In the genomic region with DNA sequence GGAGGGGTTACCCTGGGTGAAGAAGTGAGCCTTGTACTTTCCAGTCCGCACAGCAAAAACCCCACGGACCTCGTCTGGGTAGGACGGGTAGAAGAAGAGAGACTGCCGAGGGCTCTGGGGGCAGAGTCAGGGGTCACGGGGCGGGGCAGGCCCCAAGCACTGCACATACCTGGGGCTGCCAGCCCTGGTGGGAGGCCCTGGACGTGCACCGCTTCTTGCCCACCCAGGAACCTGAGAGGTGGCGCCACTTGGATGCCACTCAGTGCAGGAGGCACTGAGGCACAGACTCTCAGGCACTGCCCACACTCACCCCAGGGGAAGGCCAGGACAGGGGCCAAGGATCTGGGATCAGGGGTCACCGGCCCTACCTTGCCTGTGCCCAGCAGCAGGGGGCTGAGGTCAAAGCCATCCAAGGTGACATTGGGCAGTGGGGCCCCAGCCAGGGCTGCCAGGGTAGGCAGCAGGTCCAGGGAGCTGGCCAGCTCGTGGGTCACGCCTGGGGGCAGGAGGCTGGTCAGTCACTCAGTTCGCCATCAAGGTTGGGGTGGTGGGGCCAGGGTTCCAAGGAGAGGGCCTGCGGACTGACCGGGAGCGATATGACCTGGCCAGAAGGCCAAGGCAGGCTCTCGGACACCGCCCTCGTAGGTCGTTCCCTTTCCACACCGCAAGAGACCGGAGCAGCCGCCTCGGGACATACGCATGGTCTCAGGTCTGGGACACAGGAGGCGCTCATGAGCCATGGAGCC, we compare ENCODE assay signal across 20 cellular contexts. TPM values are rescaled to one million over a fixed set of nuclear protein-coding genes. Genes with fewer than 3 reads are reported as not detected.
DNase-seq lines count a peak whose midpoint lies in the region; ATAC-seq, FAIRE-seq and TF ChIP-seq lines count a peak whose summit lies in the region.
"Had no signal": no experiment of that assay in that cellular context is flagged by ENCODE, and none has a peak within 500 bp of the region (broad histone marks: within the 10 kb centered on the region; RNA-seq: fewer than 3 reads in every experiment).

No MANE protein-coding gene starts in this region.

- no peak for DNase-seq in GM10266 (ENCODE audit: extremely low spot score)
- peak; percentile 73 for DNase-seq in H9
- DNase-seq in K562 (ENCODE audit: extremely low read depth in 1 of 4, low spot score in 3 of 4) = no peak
- DNase-seq in neural crest cell (ENCODE audit: low read depth, low spot score) = no peak
- no peak for DNase-seq in SW480 (ENCODE audit: low spot score)
- no peak for DNase-seq in SKM-1 treated with dmso at 0.1 percent for 144 hours (lab: John Stamatoyannopoulos, UW; ENCODE audit: unreplicated experiment)
- no peak for DNase-seq in hepatocyte (ENCODE audit: low spot score)
- DNase-seq: BE2C, caudate nucleus, immature natural killer cell, Karpas-422, NCI-H1694 treated with DMSO at 0.1 percent for 48 hours, NCI-H524 had no signal

- CTCF ChIA-PET in K562 (lab: Yijun Ruan, JAX; ENCODE audit: low intra/inter-chr PET ratio) = no interaction called here

- H3K14ac ChIP-seq in H9 (ENCODE audit: insufficient read depth, low read length) = no peak overlapping the region

- no peak overlapping the region for H2BK5ac ChIP-seq in H9 (ENCODE audit: insufficient read length, low read length)

- H2BK20ac ChIP-seq in H9 (ENCODE audit: low read depth, low read length, poor library complexity, severe bottlenecking) = no peak overlapping the region

- H2BK15ac ChIP-seq in H9 (ENCODE audit: low read depth, low read length) = no peak overlapping the region

- POLR2A ChIA-PET in K562 (lab: Yijun Ruan, JAX) = interaction anchor here (0.7 to 1.1 kb wide), 2 partner anchors 11 to 56 kb away, joined by 3 to 5 read pairs; no protein-coding TSS in a partner anchor

- H3K36me3 ChIP-seq in K562 (ENCODE audit: control insufficient read depth, insufficient read depth, low read length) (no peaks in the 10 kb centered on the region), hepatocyte (replicated peaks; ENCODE audit: insufficient read depth, low read depth) (no peaks in the 10 kb centered on the region)
- H3K36me3 ChIP-seq: BE2C had no signal

- H3K23me2 ChIP-seq in H9 (ENCODE audit: insufficient read length, low read depth, low read length, poor library complexity, severe bottlenecking) = peaks cover 18% of the 10 kb centered on the region

- no peak for ATAC-seq in K562
- ATAC-seq in GM21528 (IDR thresholded peaks at IDR 0.05; ENCODE audit: low FRiP score, unreplicated experiment) = no peak
- ATAC-seq: gastroesophageal sphincter had no signal

- no peaks in the 10 kb centered on the region for H3K9me2 ChIP-seq in hepatocyte (replicated peaks; ENCODE audit: insufficient read depth)

- no peak overlapping the region for H4K5ac ChIP-seq in H9 (ENCODE audit: insufficient read length, low read depth, low read length)

- H3T11ph ChIP-seq in H9 (ENCODE audit: low read length) = no peak overlapping the region

- FAIRE-seq in K562 (lab: Jason Lieb, UNC) = no peak
- FAIRE-seq: endometrium, RCC 7860 had no signal

- H3K27me3 Mint-ChIP-seq in H9 (ENCODE audit: low read depth) (peaks cover 32% of the 10 kb centered on the region), neural crest cell (ENCODE audit: low read depth) (peaks cover 21% of the 10 kb centered on the region)
- H3K27me3 Mint-ChIP-seq: stimulated activated naive CD8-positive, alpha-beta T cell treated with anti-CD3 and anti-CD28 coated beads, Interleukin-15, Interleukin-2, amounts not matched to agents 100 ng/mL and 50 ng/mL, for 24 hours had no signal

- peaks cover 21 to 28% of the 10 kb centered on the region in 2 experiments for H3K4me1 Mint-ChIP-seq in H9
- peaks cover 30% of the 10 kb centered on the region for H3K4me1 Mint-ChIP-seq in neural crest cell

- peaks cover 7% of the 10 kb centered on the region; the same call in 1 of the 2 replicates for H3K27me3 ChIP-seq in H9 (ENCODE audit: insufficient read depth, low read length)
- no peaks in the 10 kb centered on the region for H3K27me3 ChIP-seq in K562 (ENCODE audit: control insufficient read depth in 2 of 2, insufficient read depth in 2 of 2, low read length in 2 of 2)
- H3K27me3 ChIP-seq in hepatocyte = no peaks in the 10 kb centered on the region

- intact Hi-C loops in K562 (cut with micrococcal nuclease) = no loop called here

- H3K79me2 ChIP-seq in H9 (ENCODE audit: insufficient read depth, low read length) (no peaks in the 10 kb centered on the region), K562 (ENCODE audit: control insufficient read depth, insufficient read depth, low read length) (no peaks in the 10 kb centered on the region; the same call in 2 of the 3 replicates), hepatocyte (no peaks in the 10 kb centered on the region)

- H3K9me3 Mint-ChIP-seq in H9 = no peaks in the 10 kb centered on the region
- no peaks in the 10 kb centered on the region for H3K9me3 Mint-ChIP-seq in neural crest cell
- H3K9me3 Mint-ChIP-seq: immature natural killer cell; mesothelial cell of epicardium; stimulated activated naive CD8-positive, alpha-beta T cell treated with anti-CD3 and anti-CD28 coated beads, Interleukin-15, Interleukin-2, amounts not matched to agents 100 ng/mL and 50 ng/mL, for 24 hours had no signal

- no peak overlapping the region for H3K4ac ChIP-seq in H9 (ENCODE audit: low read depth, low read length)

- no peaks in the 10 kb centered on the region for H3K9me3 ChIP-seq in H9 (ENCODE audit: control insufficient read depth, low read depth, low read length)
- H3K9me3 ChIP-seq in K562 (replicated peaks; ENCODE audit: control insufficient read depth, insufficient read depth, low read depth, low read length) = no peaks in the 10 kb centered on the region
- no peaks in the 10 kb centered on the region for H3K9me3 ChIP-seq in hepatocyte (ENCODE audit: low read depth)
- H3K9me3 ChIP-seq: BE2C, gastroesophageal sphincter had no signal

- H2BK120ac ChIP-seq in H9 (ENCODE audit: low read depth, low read length, poor library complexity, severe bottlenecking) = no peak overlapping the region

- H3K4me3 Mint-ChIP-seq in H9 = no peak overlapping the region; a peak in 2 of 5 replicates
- peak overlapping the region; percentile 74 for H3K4me3 Mint-ChIP-seq in neural crest cell

- peaks cover 2% of the 10 kb centered on the region for H4K20me1 ChIP-seq in H9 (ENCODE audit: control insufficient read depth, insufficient read depth, insufficient read length)
- H4K20me1 ChIP-seq in K562 (replicated peaks; ENCODE audit: control insufficient read depth, insufficient read depth, low read length) = no peaks in the 10 kb centered on the region
- no peaks in the 10 kb centered on the region for H4K20me1 ChIP-seq in hepatocyte (ENCODE audit: insufficient read depth, poor library complexity, severe bottlenecking)

- H2BK12ac ChIP-seq in H9 (ENCODE audit: insufficient read length, low read depth, low read length) = no peak overlapping the region

- H3K27ac ChIP-seq in H9 (ENCODE audit: insufficient read length, low read depth, low read length) = no peak overlapping the region
- no peak overlapping the region for H3K27ac ChIP-seq in K562 (ENCODE audit: extremely low read depth, low read depth, low read length)
- H3K27ac ChIP-seq in hepatocyte = no peak overlapping the region
- H3K27ac ChIP-seq: gastroesophageal sphincter had no signal

- no peak overlapping the region for H3K56ac ChIP-seq in H9 (ENCODE audit: insufficient read length, low read depth, low read length)

- H2AK5ac ChIP-seq in H9 (ENCODE audit: insufficient read length, low read length) = no peak overlapping the region

- no peak overlapping the region for H4K91ac ChIP-seq in H9 (ENCODE audit: insufficient read length, low read depth, low read length)

- H3K18ac ChIP-seq in H9 (ENCODE audit: insufficient read length, low read depth, low read length) = no peak overlapping the region

- TF ChIP-seq RAD21 in K562 (CRISPR knock-in tag; conservative IDR thresholded peaks at IDR 0.05 in 1 of 2, IDR thresholded peaks at IDR 0.05 in 1 of 2) = no peak

- H3K9me1 ChIP-seq in K562 (ENCODE audit: control insufficient read depth, insufficient read depth, low read length) = no peaks in the 10 kb centered on the region

- no peak overlapping the region for H3K4me2 ChIP-seq in H9 (ENCODE audit: insufficient read depth, insufficient read length, low read length)
- no peak overlapping the region for H3K4me2 ChIP-seq in K562 (ENCODE audit: insufficient read depth, low read length)
- no peak overlapping the region for H3K4me2 ChIP-seq in hepatocyte

- H3K27ac Mint-ChIP-seq in H9 (no peak overlapping the region), neural crest cell (ENCODE audit: unreplicated experiment) (no peak overlapping the region)
- H3K27ac Mint-ChIP-seq: mesothelial cell of epicardium had no signal

- H3K9ac ChIP-seq in H9 (ENCODE audit: extremely low read depth, insufficient read length, low read length) (no peak overlapping the region), K562 (ENCODE audit: insufficient read depth in 1 of 2, low read depth in 2 of 2, low read length in 2 of 2) (no peak overlapping the region)

- no peak for TF ChIP-seq EP300 in K562 (IDR thresholded peaks at IDR 0.05; ENCODE audit: low read length)

- no CpG with 5 or more reads among the region's 27 CpGs for WGBS in H9 (ENCODE audit: extremely low coverage, insufficient read length, low lambda C conversion rate)
- WGBS in K562 (ENCODE audit: insufficient coverage, low coverage, missing lambda C conversion rate) = 88% methylated on average over 11 of the region's 27 CpGs
- 94% methylated on average over 23 of the region's 27 CpGs for WGBS in hepatocyte (ENCODE audit: low lambda C conversion rate, missing lambda C conversion rate)

- no peak overlapping the region for H3K23ac ChIP-seq in H9 (ENCODE audit: insufficient read length, low read depth, low read length)

- TF ChIP-seq POLR2A in K562 (conservative IDR thresholded peaks at IDR 0.05) = no peak

- TF ChIP-seq CTCF in GM10266 (IDR thresholded peaks at IDR 0.05; ENCODE audit: control insufficient read depth, insufficient read depth, low read depth, missing control alignments) = peak; percentile 23
- peak; percentile 71 for TF ChIP-seq CTCF in H9 (conservative IDR thresholded peaks at IDR 0.05)
- peak; percentile 21 to 31 (median 23); a peak in 3 of 6 replicates for TF ChIP-seq CTCF in K562 (IDR thresholded peaks at IDR 0.05 in 2 of 3, conservative IDR thresholded peaks at IDR 0.05 in 1 of 3; ENCODE audit: insufficient read depth in 2 of 3, low read depth in 1 of 3, low read length in 3 of 3)
- TF ChIP-seq CTCF in neural crest cell (conservative IDR thresholded peaks at IDR 0.05) = no peak
- no peak for TF ChIP-seq CTCF in hepatocyte (IDR thresholded peaks at IDR 0.05; ENCODE audit: poor library complexity)

- no TSS peak for BruUV-seq in K562 (replicated peaks; lab: Mats Ljungman, UMichigan)

- H3K4me3 ChIP-seq in K562 (no peak overlapping the region), hepatocyte (no peak overlapping the region)
- H3K4me3 ChIP-seq: gastroesophageal sphincter had no signal

- peaks cover 0 to 3% (median 0%) of the 10 kb centered on the region in 3 experiments; a peak in 2 of 7 replicates for H3K36me3 Mint-ChIP-seq in H9 (ENCODE audit: insufficient read depth in 1 of 3, low read depth in 3 of 3)
- no peaks in the 10 kb centered on the region for H3K36me3 Mint-ChIP-seq in neural crest cell (ENCODE audit: low read depth)
- H3K36me3 Mint-ChIP-seq: immature natural killer cell, mesothelial cell of epicardium had no signal

- H3K4me1 ChIP-seq in H9 (ENCODE audit: insufficient read depth, low read length) (peaks cover 13% of the 10 kb centered on the region), K562 (replicated peaks in 1 of 2; ENCODE audit: control insufficient read depth in 2 of 2, insufficient read depth in 2 of 2, low read length in 2 of 2) (peaks cover 13 to 43% of the 10 kb centered on the region in 2 experiments; a peak in 4 of 5 replicates), hepatocyte (ENCODE audit: insufficient read depth) (peaks cover 7% of the 10 kb centered on the region)
- H3K4me1 ChIP-seq: BE2C had no signal

- in situ Hi-C loops in K562 (cut with MboI) = no loop called here

- no peak overlapping the region for H4K8ac ChIP-seq in H9 (replicated peaks; ENCODE audit: insufficient read length, low read depth, low read length)

- no peaks in the 10 kb centered on the region for H3K79me1 ChIP-seq in H9 (ENCODE audit: insufficient read depth, low read depth, low read length, poor library complexity, severe bottlenecking)

- no peak overlapping the region for H2AFZ ChIP-seq in H9 (ENCODE audit: low read length)
- no peak overlapping the region for H2AFZ ChIP-seq in K562 (ENCODE audit: low read depth, low read length)
- no peak overlapping the region for H2AFZ ChIP-seq in hepatocyte

RNA-seq across cellular contexts. Expression of a gene that starts 2.2 kb away (rescaled TPM):
- total RNA-seq in H9 (2021) (10.3 and 11.0 TPM in 2 replicates), K562 (2014; rRNA removed) (3.6 and 6.0 TPM in 2 replicates), K562 (2014; rRNA removed; fragmentation: Illumina TruSeq; extraction: Trizol) (0.29 and 0.73 TPM in 2 replicates), K562 (2015; rRNA removed; fragmentation: Illumina TruSeq; extraction: Trizol) (2.3 and 2.5 TPM in 2 replicates), K562 (2021) (10.9 TPM in 2 replicates), neural crest cell (14.6 and 16.1 TPM in 2 replicates), hepatocyte (26.2 and 31.3 TPM in 2 replicates)
- total RNA-seq in K562 (2011; cell fraction: chromatin; rRNA removed; ENCODE audit: low replicate concordance) = 8.9 and 28.8 TPM in 2 replicates
- total RNA-seq in K562 (2011; cell fraction: nucleolus; rRNA removed) = 26.2 and 28.3 TPM in 2 replicates
- 10.3 and 15.7 TPM in 2 replicates for total RNA-seq in K562 (2011; cell fraction: nucleoplasm; rRNA removed)
- polyA plus RNA-seq in K562 (2011; rRNA removed) (1.2 and 3.9 TPM in 2 replicates), K562 (2014; fragmentation: Illumina TruSeq; extraction: Trizol) (1.2 and 5.2 TPM in 2 replicates), K562 (2014; fragmentation: Nextera tagmentation; extraction: Ambion mirVana) (under 1 TPM in 1 of 2 experiments, not detected in 1; 0.32 TPM), K562 (2014; rRNA removed) (9.2 and 10.2 TPM in 2 replicates), hepatocyte (20.6 and 29.2 TPM in 2 replicates)
- 1.6 and 3.9 TPM in 2 replicates for polyA plus RNA-seq in K562 (2011; cell fraction: cytosol; rRNA removed)
- 22.0 and 41.4 TPM in 2 replicates for polyA plus RNA-seq in K562 (2011; cell fraction: nucleus; rRNA removed)
- polyA plus RNA-seq in K562 (2012) = 6.9 and 25.3 TPM in 2 replicates
- 0.30 and 0.49 TPM in 2 replicates for polyA minus RNA-seq in K562 (2011; rRNA and poly(A)+ RNA removed)
- polyA minus RNA-seq in K562 (2011; cell fraction: cytosol; rRNA and poly(A)+ RNA removed) = 0.82 and 1.5 TPM in 2 replicates
- polyA minus RNA-seq in K562 (2011; cell fraction: nucleus; rRNA and poly(A)+ RNA removed) = 5.1 and 5.7 TPM in 2 replicates

RNA-seq across cellular contexts. Expression of a gene that starts 25.1 kb away (rescaled TPM):
- total RNA-seq in H9 (2021) (5.7 and 5.9 TPM in 2 replicates), K562 (2014; rRNA removed) (0.18 and 0.45 TPM in 2 replicates), K562 (2014; rRNA removed; fragmentation: Illumina TruSeq; extraction: Trizol) (0.04 TPM in 1 of 2 replicates, not detected in the other), K562 (2015; rRNA removed; fragmentation: Illumina TruSeq; extraction: Trizol) (0.04 and 0.07 TPM in 2 replicates), K562 (2021) (0.29 and 0.47 TPM in 2 replicates), neural crest cell (30.4 and 31.8 TPM in 2 replicates), hepatocyte (1.0 and 1.6 TPM in 2 replicates)
- total RNA-seq in K562 (2011; cell fraction: chromatin; rRNA removed; ENCODE audit: low replicate concordance) = 0.12 TPM in 1 of 2 replicates, not detected in the other
- 0.13 and 0.17 TPM in 2 replicates for total RNA-seq in K562 (2011; cell fraction: nucleolus; rRNA removed)
- total RNA-seq in K562 (2011; cell fraction: nucleoplasm; rRNA removed) = 0.07 and 0.23 TPM in 2 replicates
- polyA plus RNA-seq in K562 (2011; rRNA removed) (0.01 and 0.07 TPM in 2 replicates), K562 (2014; fragmentation: Illumina TruSeq; extraction: Trizol) (0.03 and 0.17 TPM in 2 replicates), K562 (2014; fragmentation: Nextera tagmentation; extraction: Ambion mirVana) (not detected), K562 (2014; rRNA removed) (0.12 and 0.18 TPM in 2 replicates), hepatocyte (3.8 and 4.0 TPM in 2 replicates)
- 0.07 and 0.18 TPM in 2 replicates for polyA plus RNA-seq in K562 (2011; cell fraction: cytosol; rRNA removed)
- 0.13 and 0.14 TPM in 2 replicates for polyA plus RNA-seq in K562 (2011; cell fraction: nucleus; rRNA removed)
- polyA plus RNA-seq in K562 (2012) = 0.17 and 0.36 TPM in 2 replicates
- not detected in 2 replicates for polyA minus RNA-seq in K562 (2011; rRNA and poly(A)+ RNA removed)
- polyA minus RNA-seq in K562 (2011; cell fraction: cytosol; rRNA and poly(A)+ RNA removed) = 0.36 TPM in 1 of 2 replicates, not detected in the other
- under 0.01 TPM in 1 of 2 replicates, not detected in the other for polyA minus RNA-seq in K562 (2011; cell fraction: nucleus; rRNA and poly(A)+ RNA removed)
- polyA plus RNA-seq: immature natural killer cell had no signal

RNA-seq across cellular contexts. Expression of a gene that starts 43.1 kb away (rescaled TPM):
- 64.1 and 64.9 TPM in 2 replicates for total RNA-seq in H9 (2021)
- 48.4 and 97.8 TPM in 2 replicates for total RNA-seq in K562 (2011; cell fraction: chromatin; rRNA removed; ENCODE audit: low replicate concordance)
- total RNA-seq in K562 (2011; cell fraction: nucleolus; rRNA removed) = 53.4 and 65.4 TPM in 2 replicates
- total RNA-seq in K562 (2011; cell fraction: nucleoplasm; rRNA removed) = 51.6 and 55.9 TPM in 2 replicates
- 11.0 and 14.5 TPM in 2 replicates for total RNA-seq in K562 (2014; rRNA removed)
- 7.7 and 10.3 TPM in 2 replicates for total RNA-seq in K562 (2014; rRNA removed; fragmentation: Illumina TruSeq; extraction: Trizol)
- total RNA-seq in K562 (2015; rRNA removed; fragmentation: Illumina TruSeq; extraction: Trizol) = 8.9 and 9.8 TPM in 2 replicates
- 15.2 and 15.9 TPM in 2 replicates for total RNA-seq in K562 (2021)
- polyA plus RNA-seq in K562 (2011; rRNA removed) = 16.3 and 24.8 TPM in 2 replicates
- 9.9 and 12.5 TPM in 2 replicates for polyA plus RNA-seq in K562 (2011; cell fraction: cytosol; rRNA removed)
- 89.3 and 120 TPM in 2 replicates for polyA plus RNA-seq in K562 (2011; cell fraction: nucleus; rRNA removed)
- 10.9 and 32.8 TPM in 2 replicates for polyA plus RNA-seq in K562 (2012)
- polyA plus RNA-seq in K562 (2014; fragmentation: Illumina TruSeq; extraction: Trizol) = 14.4 and 16.2 TPM in 2 replicates
- 1 to 10 TPM; 2.7 to 5.3 TPM for polyA plus RNA-seq in K562 (2014; fragmentation: Nextera tagmentation; extraction: Ambion mirVana)
- 19.0 and 31.0 TPM in 2 replicates for polyA plus RNA-seq in K562 (2014; rRNA removed)
- 3.2 and 3.7 TPM in 2 replicates for polyA minus RNA-seq in K562 (2011; rRNA and poly(A)+ RNA removed)
- polyA minus RNA-seq in K562 (2011; cell fraction: cytosol; rRNA and poly(A)+ RNA removed) = 1.8 and 4.8 TPM in 2 replicates
- polyA minus RNA-seq in K562 (2011; cell fraction: nucleus; rRNA and poly(A)+ RNA removed) = 11.0 and 14.1 TPM in 2 replicates
- total RNA-seq in neural crest cell = 88.1 and 91.3 TPM in 2 replicates
- 54.9 and 57.4 TPM in 2 replicates for total RNA-seq in hepatocyte
- polyA plus RNA-seq in hepatocyte = 89.7 and 125 TPM in 2 replicates

RNA-seq across cellular contexts. Expression of a gene that starts 46.9 kb away (rescaled TPM):
- total RNA-seq in H9 (2021) (8.4 and 8.7 TPM in 2 replicates), K562 (2014; rRNA removed) (0.04 TPM in 1 of 2 replicates, not detected in the other), K562 (2014; rRNA removed; fragmentation: Illumina TruSeq; extraction: Trizol) (not detected in 2 replicates), K562 (2015; rRNA removed; fragmentation: Illumina TruSeq; extraction: Trizol) (not detected in 2 replicates), K562 (2021) (0.07 and 0.13 TPM in 2 replicates), neural crest cell (15.2 and 15.4 TPM in 2 replicates), hepatocyte (2.4 and 2.9 TPM in 2 replicates)
- total RNA-seq in K562 (2011; cell fraction: chromatin; rRNA removed; ENCODE audit: low replicate concordance) = 0.21 and 0.37 TPM in 2 replicates
- total RNA-seq in K562 (2011; cell fraction: nucleolus; rRNA removed) = 0.13 and 0.17 TPM in 2 replicates
- 0.08 and 0.15 TPM in 2 replicates for total RNA-seq in K562 (2011; cell fraction: nucleoplasm; rRNA removed)
- polyA plus RNA-seq in K562 (2011; rRNA removed) (0.01 TPM in 2 replicates), K562 (2014; fragmentation: Illumina TruSeq; extraction: Trizol) (not detected in 2 replicates), K562 (2014; fragmentation: Nextera tagmentation; extraction: Ambion mirVana) (not detected), K562 (2014; rRNA removed) (0.03 TPM in 1 of 2 replicates, not detected in the other), hepatocyte (1.9 and 2.6 TPM in 2 replicates)
- polyA plus RNA-seq in K562 (2011; cell fraction: cytosol; rRNA removed) = 0.03 TPM in 2 replicates
- polyA plus RNA-seq in K562 (2011; cell fraction: nucleus; rRNA removed) = 0.07 and 0.18 TPM in 2 replicates
- polyA plus RNA-seq in K562 (2012) = 0.01 and 0.04 TPM in 2 replicates
- not detected in 2 replicates for polyA minus RNA-seq in K562 (2011; rRNA and poly(A)+ RNA removed)
- polyA minus RNA-seq in K562 (2011; cell fraction: cytosol; rRNA and poly(A)+ RNA removed) = 0.10 TPM in 1 of 2 replicates, not detected in the other
- polyA minus RNA-seq in K562 (2011; cell fraction: nucleus; rRNA and poly(A)+ RNA removed) = under 0.01 and 0.13 TPM in 2 replicates
- total RNA-seq: T-helper 1 cell treated with Interleukin-12 subunit alpha and Interleukin-12 subunit beta and Interleukin-4 antibody, amounts not matched to agents 30 ng/mL and 1 ng/mL, for 36 hours had no signal
- polyA plus RNA-seq: immature natural killer cell had no signal

RNA-seq across cellular contexts. Expression of a gene that starts 47.5 kb away (rescaled TPM):
- total RNA-seq in H9 (2021) (65.7 and 68.3 TPM in 2 replicates), K562 (2014; rRNA removed) (1.6 and 1.9 TPM in 2 replicates), K562 (2014; rRNA removed; fragmentation: Illumina TruSeq; extraction: Trizol) (0.61 and 1.8 TPM in 2 replicates), K562 (2015; rRNA removed; fragmentation: Illumina TruSeq; extraction: Trizol) (2.3 and 3.0 TPM in 2 replicates), K562 (2021) (3.8 and 4.0 TPM in 2 replicates), neural crest cell (81.2 and 84.1 TPM in 2 replicates), hepatocyte (24.8 and 27.5 TPM in 2 replicates)
- 40.5 and 66.3 TPM in 2 replicates for total RNA-seq in K562 (2011; cell fraction: chromatin; rRNA removed; ENCODE audit: low replicate concordance)
- total RNA-seq in K562 (2011; cell fraction: nucleolus; rRNA removed) = 34.2 and 39.4 TPM in 2 replicates
- 24.4 and 31.9 TPM in 2 replicates for total RNA-seq in K562 (2011; cell fraction: nucleoplasm; rRNA removed)
- polyA plus RNA-seq in K562 (2011; rRNA removed) (3.7 and 7.3 TPM in 2 replicates), K562 (2014; fragmentation: Illumina TruSeq; extraction: Trizol) (2.0 and 2.6 TPM in 2 replicates), K562 (2014; fragmentation: Nextera tagmentation; extraction: Ambion mirVana) (under 1 TPM; 0.35 to 0.59 TPM), K562 (2014; rRNA removed) (6.1 and 6.2 TPM in 2 replicates), hepatocyte (64.0 and 80.1 TPM in 2 replicates)
- polyA plus RNA-seq in K562 (2011; cell fraction: cytosol; rRNA removed) = 2.9 and 4.0 TPM in 2 replicates
- polyA plus RNA-seq in K562 (2011; cell fraction: nucleus; rRNA removed) = 59.6 and 64.2 TPM in 2 replicates
- polyA plus RNA-seq in K562 (2012) = 5.5 and 18.0 TPM in 2 replicates
- polyA minus RNA-seq in K562 (2011; rRNA and poly(A)+ RNA removed) = 1.4 and 2.8 TPM in 2 replicates
- 0.76 TPM in 1 of 2 replicates, not detected in the other for polyA minus RNA-seq in K562 (2011; cell fraction: cytosol; rRNA and poly(A)+ RNA removed)
- 7.1 and 10.0 TPM in 2 replicates for polyA minus RNA-seq in K562 (2011; cell fraction: nucleus; rRNA and poly(A)+ RNA removed)

Comparison
In these comparisons a context has a peak if more than half of its experiments do, and no peak if none do; other contexts are left out.
1. CTCF ChIP-seq: peak in GM10266 (single experiment), H9 (single experiment) and K562 (3 of 3); none in neural crest cell (single experiment) and hepatocyte (single experiment).